Comparison of ENCODE assay signal across 10 cellular contexts in genomic region chr6:77292564-77293546, GRCh38.
A peak's percentile ranks its signal among the peaks of the same experiment; 100 is the strongest.
DNase-seq lines count a peak whose midpoint lies in the region; ATAC-seq, FAIRE-seq and TF ChIP-seq lines count a peak whose summit lies in the region.
"Had no signal": no experiment of that assay in that cellular context is flagged by ENCODE, and none has a peak within 500 bp of the region (broad histone marks: within the 10 kb centered on the region; RNA-seq: fewer than 3 reads in every experiment).

No MANE protein-coding gene starts in this region.

- H3K9ac ChIP-seq in astrocyte (ENCODE audit: low read length): peak overlapping the region; percentile 21

- H3K9me2 ChIP-seq in hepatocyte (replicated peaks; ENCODE audit: insufficient read depth): no peaks in the 10 kb centered on the region

- H4K20me1 ChIP-seq in astrocyte (ENCODE audit: insufficient read depth, low read length) (no peaks in the 10 kb centered on the region), hepatocyte (ENCODE audit: insufficient read depth, poor library complexity, severe bottlenecking) (no peaks in the 10 kb centered on the region)

- peak; percentile 83 for DNase-seq in HT1080 (ENCODE audit: low read depth)
- DNase-seq in astrocyte (ENCODE audit: low read depth): peak; percentile 85
- peak; percentile 22 for DNase-seq in hepatocyte (ENCODE audit: low spot score)
- DNase-seq in T-cell: no peak
- DNase-seq: NCI-H2107 had no signal

- FAIRE-seq in astrocyte (lab: Jason Lieb, UNC): peak; percentile 83

- TF ChIP-seq CTCF in astrocyte (IDR thresholded peaks at IDR 0.05; ENCODE audit: insufficient read depth, low read depth, low read length) (no peak), hepatocyte (IDR thresholded peaks at IDR 0.05; ENCODE audit: poor library complexity) (no peak)

- H3K36me3 ChIP-seq in astrocyte (ENCODE audit: insufficient read depth, low read length) (no peaks in the 10 kb centered on the region), hepatocyte (replicated peaks; ENCODE audit: insufficient read depth, low read depth) (no peaks in the 10 kb centered on the region)

- H3K79me2 ChIP-seq in astrocyte (ENCODE audit: insufficient read depth, low read length) (no peaks in the 10 kb centered on the region), hepatocyte (no peaks in the 10 kb centered on the region)

- H3K27ac ChIP-seq in astrocyte (ENCODE audit: low read depth, low read length): peak overlapping the region; percentile 72
- H3K27ac ChIP-seq in hepatocyte: peak overlapping the region; percentile 14

- H3K4me2 ChIP-seq in astrocyte (ENCODE audit: low read length) (peak overlapping the region; percentile 75), hepatocyte (no peak overlapping the region)

- H3K9me3 Mint-ChIP-seq in astrocyte (ENCODE audit: unreplicated experiment): no peaks in the 10 kb centered on the region
- peaks cover 9 to 14% (median 9%) of the 10 kb centered on the region in 3 donors for H3K9me3 Mint-ChIP-seq in T-cell
- H3K9me3 Mint-ChIP-seq: neural crest cell had no signal

- H3K9me3 ChIP-seq in astrocyte (ENCODE audit: insufficient read depth, low read depth, low read length) (no peaks in the 10 kb centered on the region), hepatocyte (ENCODE audit: low read depth) (no peaks in the 10 kb centered on the region)

- H2AFZ ChIP-seq in astrocyte (ENCODE audit: low read depth, low read length) (no peak overlapping the region), hepatocyte (no peak overlapping the region)

- peaks cover 29% of the 10 kb centered on the region for H3K4me1 Mint-ChIP-seq in astrocyte (ENCODE audit: low read depth, unreplicated experiment)
- no peaks in the 10 kb centered on the region for H3K4me1 Mint-ChIP-seq in T-cell

- peak overlapping the region; percentile 99 for H3K27ac Mint-ChIP-seq in astrocyte (ENCODE audit: unreplicated experiment)
- no peak overlapping the region for H3K27ac Mint-ChIP-seq in T-cell
- H3K27ac Mint-ChIP-seq: T-helper 2 cell treated with Interferon-gamma antibody and Interleukin-4, amounts not matched to agents 5 μg/mL and 100 μg/mL, for 36 hours had no signal

- CTCF ChIA-PET in T-cell (lab: Charles Lee): no interaction called here

- H3K27me3 ChIP-seq in astrocyte (ENCODE audit: insufficient read depth, low read length) (no peaks in the 10 kb centered on the region), hepatocyte (no peaks in the 10 kb centered on the region)

- ATAC-seq in HG03354 (IDR thresholded peaks at IDR 0.05; ENCODE audit: poor library complexity, severe bottlenecking, unreplicated experiment) (no peak), GM19395 (IDR thresholded peaks at IDR 0.05; ENCODE audit: unreplicated experiment) (no peak), GM19328 (IDR thresholded peaks at IDR 0.05; ENCODE audit: unreplicated experiment) (no peak), T-cell (replicated peaks in 1 of 4) (no peak)

- H3K4me3 Mint-ChIP-seq in astrocyte (ENCODE audit: unreplicated experiment) (no peak overlapping the region), T-cell (no peak overlapping the region)
- H3K4me3 Mint-ChIP-seq: neural crest cell; T-helper 2 cell treated with Interferon-gamma antibody and Interleukin-4, amounts not matched to agents 5 μg/mL and 100 μg/mL, for 36 hours had no signal

- H3K27me3 Mint-ChIP-seq in astrocyte (ENCODE audit: low read depth, unreplicated experiment) (no peaks in the 10 kb centered on the region), T-cell (no peaks in the 10 kb centered on the region)

- H3K36me3 Mint-ChIP-seq in astrocyte (ENCODE audit: low read depth, unreplicated experiment) (no peaks in the 10 kb centered on the region), T-cell (no peaks in the 10 kb centered on the region)

- 38% methylated on average over 7 of the region's 7 CpGs for WGBS in hepatocyte (ENCODE audit: low lambda C conversion rate, missing lambda C conversion rate)

- H3K4me1 ChIP-seq in astrocyte (ENCODE audit: insufficient read depth, low read length): peaks cover 20% of the 10 kb centered on the region
- H3K4me1 ChIP-seq in hepatocyte (ENCODE audit: insufficient read depth): no peaks in the 10 kb centered on the region

- H3K4me3 ChIP-seq in astrocyte (ENCODE audit: insufficient read depth, low read depth, low read length) (no peak overlapping the region), hepatocyte (no peak overlapping the region)

- POLR2A ChIA-PET in T-cell (lab: Charles Lee): no interaction called here

Comparison
In these comparisons a context has a peak if more than half of its experiments do, and no peak if none do; other contexts are left out.
1. DNase-seq: peak in HT1080 (single experiment), astrocyte (single experiment) and hepatocyte (single experiment); none in T-cell (0 of 34).